12 cellular contexts compared by ENCODE assay signal in genomic region chr1:18965206-18966173, GRCh38. TPM values are rescaled to one million over a fixed set of nuclear protein-coding genes. Genes with fewer than 3 reads are reported as not detected.
DNase-seq lines count a peak whose midpoint lies in the region; ATAC-seq and FAIRE-seq lines count a peak whose summit lies in the region.
"Had no signal": no experiment of that assay in that cellular context is flagged by ENCODE, and none has a peak within 500 bp of the region (broad histone marks: within the 10 kb centered on the region; RNA-seq: fewer than 3 reads in every experiment).

No MANE protein-coding gene starts in this region.

- H2BK12ac ChIP-seq in mesenchymal stem cell (ENCODE audit: low read length in 2 of 2) = no peak overlapping the region

- peak overlapping the region; percentile 50 for H4K8ac ChIP-seq in mesenchymal stem cell (ENCODE audit: low read length)

- H3K4ac ChIP-seq in mesenchymal stem cell (ENCODE audit: low read depth in 1 of 2, low read length in 2 of 2) = no peak overlapping the region

- H3K18ac ChIP-seq in mesenchymal stem cell (ENCODE audit: low read depth in 1 of 2, low read length in 2 of 2) = peak overlapping the region in 1 of 2 experiments; percentile 2

- H3K4me1 ChIP-seq in mesenchymal stem cell (ENCODE audit: control insufficient read depth, insufficient read depth, low read depth, low read length) = peaks cover 12% of the 10 kb centered on the region
- H3K4me1 ChIP-seq: right atrium auricular region had no signal

- H3K9me3 ChIP-seq in mesenchymal stem cell (ENCODE audit: control insufficient read depth, low read length) = no peaks in the 10 kb centered on the region
- H3K9me3 ChIP-seq: right atrium auricular region, thoracic aorta had no signal

- H3K36me3 ChIP-seq in mesenchymal stem cell (ENCODE audit: control insufficient read depth in 1 of 2, insufficient read depth in 2 of 2, low read depth in 1 of 2, low read length in 2 of 2) = no peaks in the 10 kb centered on the region
- H3K36me3 ChIP-seq: right atrium auricular region, thoracic aorta had no signal

- no peak overlapping the region for H3K27ac ChIP-seq in mesenchymal stem cell (ENCODE audit: low read length, poor library complexity, severe bottlenecking)
- H3K27ac ChIP-seq: thoracic aorta had no signal

- FAIRE-seq in frontal cortex (lab: Jason Lieb, UNC) = no peak
- FAIRE-seq: colon had no signal

- no peak overlapping the region for H3K4me3 Mint-ChIP-seq in activated naive CD8-positive, alpha-beta T cell treated with anti-CD3 and anti-CD28 coated beads for 36 hours

- H3K4me1 Mint-ChIP-seq in activated naive CD8-positive, alpha-beta T cell treated with anti-CD3 and anti-CD28 coated beads for 36 hours = peaks cover 8% of the 10 kb centered on the region

- peak overlapping the region; percentile 40 for H2BK5ac ChIP-seq in mesenchymal stem cell (ENCODE audit: low read depth, low read length, poor library complexity, severe bottlenecking)

- peaks cover 0 to 2% of the 10 kb centered on the region in 2 experiments for H3K27me3 ChIP-seq in mesenchymal stem cell (ENCODE audit: control insufficient read depth in 1 of 2, insufficient read depth in 1 of 2, low read length in 2 of 2)
- H3K27me3 ChIP-seq: right atrium auricular region had no signal

- peak overlapping the region; percentile 74 for H3K27ac Mint-ChIP-seq in activated naive CD8-positive, alpha-beta T cell treated with anti-CD3 and anti-CD28 coated beads for 36 hours

- H3K9ac ChIP-seq in mesenchymal stem cell (ENCODE audit: low read length) = peak overlapping the region; percentile 4

- H3K14ac ChIP-seq in mesenchymal stem cell (ENCODE audit: low read length in 2 of 2) = no peak overlapping the region

- H3K79me1 ChIP-seq in mesenchymal stem cell (replicated peaks; ENCODE audit: low read length, poor library complexity, severe bottlenecking) = no peaks in the 10 kb centered on the region

- peak overlapping the region; percentile 33 for H2AK5ac ChIP-seq in mesenchymal stem cell (ENCODE audit: low read length, severe bottlenecking)

- H3K4me2 ChIP-seq in mesenchymal stem cell (ENCODE audit: low read length, poor library complexity, severe bottlenecking) = peak overlapping the region; percentile 34

- H3K23ac ChIP-seq in mesenchymal stem cell (ENCODE audit: low read length in 2 of 2) = no peak overlapping the region

- no peak overlapping the region for H2AFZ ChIP-seq in mesenchymal stem cell (ENCODE audit: low read depth, low read length)

- H4K91ac ChIP-seq in mesenchymal stem cell (ENCODE audit: low read length) = peak overlapping the region; percentile 54

- no peaks in the 10 kb centered on the region for H3K36me3 Mint-ChIP-seq in activated naive CD8-positive, alpha-beta T cell treated with anti-CD3 and anti-CD28 coated beads for 36 hours

- peak; percentile 82 for DNase-seq in Daoy (ENCODE audit: low read depth)
- peak; percentile 73 for DNase-seq in H4 (ENCODE audit: low spot score)
- peak; percentile 42 for DNase-seq in activated naive CD8-positive, alpha-beta T cell treated with anti-CD3 and anti-CD28 coated beads for 36 hours
- DNase-seq in mesenchymal stem cell = peak; percentile 88
- DNase-seq in COLO829 (ENCODE audit: low spot score) = no peak
- no peak for DNase-seq in frontal cortex (ENCODE audit: low spot score in 2 of 2)
- no peak for DNase-seq in SK-N-DZ (ENCODE audit: low spot score)
- DNase-seq: GF-D8 had no signal

- no peaks in the 10 kb centered on the region for H3K9me3 Mint-ChIP-seq in activated naive CD8-positive, alpha-beta T cell treated with anti-CD3 and anti-CD28 coated beads for 36 hours

- 47% methylated on average over 15 of the region's 17 CpGs for WGBS in mesenchymal stem cell

- H2BK120ac ChIP-seq in mesenchymal stem cell (ENCODE audit: low read depth, low read length) = no peak overlapping the region

- H3K27me3 Mint-ChIP-seq in activated naive CD8-positive, alpha-beta T cell treated with anti-CD3 and anti-CD28 coated beads for 36 hours = no peaks in the 10 kb centered on the region

- no peak overlapping the region for H3K4me3 ChIP-seq in mesenchymal stem cell (ENCODE audit: insufficient read depth in 1 of 2, low read depth in 1 of 2, low read length in 2 of 2)
- H3K4me3 ChIP-seq: right atrium auricular region, thoracic aorta had no signal

- H2BK15ac ChIP-seq in mesenchymal stem cell (ENCODE audit: low read depth, poor library complexity, severe bottlenecking) = no peak overlapping the region

- ATAC-seq in HG02763 (IDR thresholded peaks at IDR 0.05; ENCODE audit: unreplicated experiment) = no peak

RNA-seq across cellular contexts. Expression of gene IFFO2, which starts 9.0 kb away (rescaled TPM):
- 33.0 and 34.1 TPM in 2 replicates for total RNA-seq in Daoy (2014; rRNA removed; shearing (Covaris generic))
- total RNA-seq in H4 (2014; rRNA removed; shearing (Covaris generic)) = 3.5 and 4.4 TPM in 2 replicates
- total RNA-seq in activated naive CD8-positive, alpha-beta T cell treated with anti-CD3 and anti-CD28 coated beads for 36 hours = 10 to 100 TPM; 21.4 to 21.7 TPM
- 8.7 TPM for polyA plus RNA-seq in mesenchymal stem cell (2013, experiment 1 of 2)
- polyA plus RNA-seq in mesenchymal stem cell (2013, experiment 2 of 2) = 8.3 TPM
- total RNA-seq in frontal cortex = 7.7 TPM
- polyA plus RNA-seq in SK-N-DZ (2014; cell fraction: cytosol; rRNA removed) = 1.0 and 1.1 TPM in 2 replicates
- polyA plus RNA-seq in SK-N-DZ (2014; cell fraction: nucleus; rRNA removed) = 0.13 and 0.33 TPM in 2 replicates

Comparison
In these comparisons a context has a peak if more than half of its experiments do, and no peak if none do; other contexts are left out.
1. DNase-seq: peak in Daoy (single experiment), H4 (single experiment), activated naive CD8-positive, alpha-beta T cell treated with anti-CD3 and anti-CD28 coated beads for 36 hours (single experiment) and mesenchymal stem cell (single experiment); none in COLO829 (single experiment), frontal cortex (0 of 2) and SK-N-DZ (single experiment).